1 cellular context compared by ENCODE assay signal in the genomic region with DNA sequence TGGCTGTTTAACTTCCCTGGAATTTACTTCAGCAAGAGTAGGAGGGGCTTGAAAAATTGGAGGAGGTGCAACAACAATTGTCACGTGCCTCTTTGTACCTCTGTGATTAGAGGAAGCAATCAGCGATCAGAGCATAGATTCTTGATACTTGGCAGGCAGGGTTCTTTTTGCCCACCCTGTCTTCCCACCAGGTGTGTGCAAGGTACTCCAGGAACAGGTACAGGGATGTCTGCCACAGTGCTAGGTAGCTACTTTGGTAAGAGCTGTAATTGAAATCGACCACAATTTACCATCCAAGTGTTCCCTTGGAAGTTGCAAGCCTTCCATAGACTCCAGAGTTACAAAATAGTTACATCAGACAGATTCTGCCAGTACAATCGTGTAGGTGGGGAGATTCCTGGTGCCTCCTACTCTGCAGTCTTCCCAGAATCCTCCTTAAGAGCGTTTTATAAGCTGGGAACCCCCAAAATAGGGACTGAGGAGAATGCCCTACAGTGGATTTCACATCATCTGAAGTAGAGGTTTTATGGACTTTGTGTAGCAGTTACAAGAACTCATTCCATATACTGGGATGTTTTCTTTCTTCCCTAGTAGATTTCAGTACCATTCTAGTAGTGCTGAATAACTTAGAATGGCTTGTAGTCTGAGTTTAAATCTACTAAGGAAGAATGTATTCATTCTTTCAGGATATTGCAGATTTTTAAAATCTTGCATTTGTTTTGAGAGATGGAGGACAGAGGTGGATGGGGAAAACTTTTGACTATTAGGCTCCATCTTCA.
TF ChIP-seq lines count a peak whose summit lies in the region.

No MANE protein-coding gene starts in this region.

TF ChIP-seq in IMR-90, 13 proteins besides CTCF, POLR2A, EP300 and RAD21:
- TF ChIP-seq CHD1 (IDR thresholded peaks at IDR 0.05; ENCODE audit: low read depth, low read length) (no peak), CEBPB (IDR thresholded peaks at IDR 0.05; ENCODE audit: low read depth, low read length) (peak; percentile 51; the same call in 1 of the 2 replicates)
